Comparison of ENCODE assay signal across 8 cellular contexts in genomic region chr22:28800308-28801041, GRCh38. TPM values are rescaled to one million over a fixed set of nuclear protein-coding genes. Genes with fewer than 3 reads are reported as not detected.
A peak's percentile ranks its signal among the peaks of the same experiment; 100 is the strongest.
DNase-seq lines count a peak whose midpoint lies in the region; ATAC-seq lines count a peak whose summit lies in the region.

Gene XBP1, minus strand, starts transcription at chr22:28800569.

- H3K9me3 Mint-ChIP-seq in naive B cell, result no peaks in the 10 kb centered on the region
- H3K9me3 Mint-ChIP-seq in stimulated activated effector memory CD8-positive, alpha-beta T cell treated with anti-CD3 and anti-CD28 coated beads, Interleukin-12 subunit alpha, Interleukin-12 subunit beta, amount 100 ng/mL, for 72 hours, result no peaks in the 10 kb centered on the region

- peak within 1 kb of the TSS; percentile 86 for H3K4me3 ChIP-seq in Jurkat, Clone E6-1 (ENCODE audit: low read length)

- peak within 1 kb of the TSS; percentile 89 to 100 (median 99) for H3K27ac Mint-ChIP-seq in naive B cell
- peak within 1 kb of the TSS; percentile 94 for H3K27ac Mint-ChIP-seq in stimulated activated effector memory CD8-positive, alpha-beta T cell treated with anti-CD3 and anti-CD28 coated beads, Interleukin-12 subunit alpha, Interleukin-12 subunit beta, amount 100 ng/mL, for 72 hours

- H3K4me1 Mint-ChIP-seq in naive B cell, result peaks cover 21 to 56% (median 40%) of the 10 kb centered on the region in 3 donors
- H3K4me1 Mint-ChIP-seq in stimulated activated effector memory CD8-positive, alpha-beta T cell treated with anti-CD3 and anti-CD28 coated beads, Interleukin-12 subunit alpha, Interleukin-12 subunit beta, amount 100 ng/mL, for 72 hours, result peaks cover 39% of the 10 kb centered on the region

- H3K4me3 Mint-ChIP-seq in naive B cell, result peak within 1 kb of the TSS; percentile 89 to 99 (median 98)
- peak within 1 kb of the TSS; percentile 78 for H3K4me3 Mint-ChIP-seq in stimulated activated effector memory CD8-positive, alpha-beta T cell treated with anti-CD3 and anti-CD28 coated beads, Interleukin-12 subunit alpha, Interleukin-12 subunit beta, amount 100 ng/mL, for 72 hours

- H3K27me3 Mint-ChIP-seq in naive B cell, result no peaks in the 10 kb centered on the region

- DNase-seq in DMS53 treated with DMSO at 0.1 percent for 48 hours (lab: John Stamatoyannopoulos, UW; ENCODE audit: unreplicated experiment) (peak; percentile 62), RPMI8226 (peak; percentile 97), fibroblast of gingiva (ENCODE audit: low read depth) (peak; percentile 96), naive B cell (peak; percentile 89)
- DNase-seq in Jurkat, Clone E6-1 (ENCODE audit: low read depth, low spot score), result peak; percentile 75
- peak; percentile 77 to 86 for DNase-seq in activated T-helper 1 cell treated with anti-CD3 and anti-CD28 coated beads, Interleukin-2, amount 50 U/mL, for 16 hours (ENCODE audit: low read depth in 1 of 2, low spot score in 1 of 2)
- peak; percentile 92 to 94 for DNase-seq in stimulated activated effector memory CD8-positive, alpha-beta T cell treated with anti-CD3 and anti-CD28 coated beads, Interleukin-12 subunit alpha, Interleukin-12 subunit beta, amount 100 ng/mL, for 72 hours (ENCODE audit: low spot score in 2 of 2)

- no peaks in the 10 kb centered on the region for H3K36me3 Mint-ChIP-seq in naive B cell
- H3K36me3 Mint-ChIP-seq in stimulated activated effector memory CD8-positive, alpha-beta T cell treated with anti-CD3 and anti-CD28 coated beads, Interleukin-12 subunit alpha, Interleukin-12 subunit beta, amount 100 ng/mL, for 72 hours, result peaks cover 74% of the 10 kb centered on the region

- peak; percentile 76 for ATAC-seq in GM21619 (IDR thresholded peaks at IDR 0.05; ENCODE audit: unreplicated experiment)
- peak; percentile 93 for ATAC-seq in naive B cell (ENCODE audit: low read depth in 2 of 2)
- ATAC-seq in stimulated activated effector memory CD8-positive, alpha-beta T cell treated with anti-CD3 and anti-CD28 coated beads, Interleukin-12 subunit alpha, Interleukin-12 subunit beta, amount 100 ng/mL, for 72 hours, result peak; percentile 94

RNA-seq across cellular contexts. Expression of gene XBP1, which starts in this region (rescaled TPM):
- 37.2 TPM for polyA plus RNA-seq in Jurkat, Clone E6-1 (2012; ENCODE audit: insufficient read depth, insufficient read length)
- 100 to 1,000 TPM in 1 of 6 donors, 10 to 100 TPM in 5; 64.0 to 138 (median 75.1) TPM for polyA plus RNA-seq in naive B cell (ENCODE audit: low read depth in 6 of 6)

Comparison
In these comparisons a context has a peak if more than half of its experiments do, and no peak if none do; other contexts are left out.
1. Peak in every context shown above with its lines: DNase-seq, ATAC-seq and H3K4me3 ChIP-seq.